ENCODE assay signal across 23 cellular contexts in genomic region chr2:120869036-120869435, GRCh38.
A peak's percentile ranks its signal among the peaks of the same experiment; 100 is the strongest.
DNase-seq lines count a peak whose midpoint lies in the region; ATAC-seq and TF ChIP-seq lines count a peak whose summit lies in the region.
"Had no signal": no experiment of that assay in that cellular context is flagged by ENCODE, and none has a peak within 500 bp of the region (broad histone marks: within the 10 kb centered on the region; RNA-seq: fewer than 3 reads in every experiment).

No MANE protein-coding gene starts in this region.

- peaks cover 14% of the 10 kb centered on the region for H3F3A ChIP-seq in smooth muscle cell (ENCODE audit: low read depth)

- no peaks in the 10 kb centered on the region for H3K9me3 Mint-ChIP-seq in endothelial cell (ENCODE audit: unreplicated experiment)

- in situ Hi-C loops in gastrocnemius medialis (cut with MboI; ENCODE audit: low sequenced_read_pairs in 4 of 4): no loop called here

- ATAC-seq in Right ventricle myocardium inferior: no peak
- ATAC-seq in lower lobe of right lung: no peak
- no peak for ATAC-seq in gastrocnemius medialis
- ATAC-seq: HepG2 had no signal

- H3K36me3 ChIP-seq in lower lobe of right lung (no peaks in the 10 kb centered on the region), smooth muscle cell (ENCODE audit: low read depth) (no peaks in the 10 kb centered on the region), gastrocnemius medialis (no peaks in the 10 kb centered on the region)

- H3K4me3 Mint-ChIP-seq in endothelial cell (ENCODE audit: unreplicated experiment): no peak overlapping the region

- no peak overlapping the region for H2AFZ ChIP-seq in smooth muscle cell (ENCODE audit: low read depth)

- no peaks in the 10 kb centered on the region for H3K36me3 Mint-ChIP-seq in endothelial cell (ENCODE audit: low read depth, unreplicated experiment)

- TF ChIP-seq CTCF in lower lobe of right lung (IDR thresholded peaks at IDR 0.05) (no peak), smooth muscle cell (IDR thresholded peaks at IDR 0.05; ENCODE audit: borderline replicate concordance, insufficient read depth, poor library complexity, severe bottlenecking) (no peak), endothelial cell (IDR thresholded peaks at IDR 0.05; ENCODE audit: unreplicated experiment) (no peak), gastrocnemius medialis (IDR thresholded peaks at IDR 0.05 in 4 of 5, conservative IDR thresholded peaks at IDR 0.05 in 1 of 5) (no peak)

- no peak overlapping the region for H3K4me2 ChIP-seq in smooth muscle cell

- no peak for TF ChIP-seq POLR2A in gastrocnemius medialis (IDR thresholded peaks at IDR 0.05)

- H3K9ac ChIP-seq in smooth muscle cell (ENCODE audit: low read depth): no peak overlapping the region

- peaks cover 48% of the 10 kb centered on the region for H4K20me1 ChIP-seq in smooth muscle cell (ENCODE audit: low read depth)

- peaks cover 18% of the 10 kb centered on the region for H3K4me1 ChIP-seq in lower lobe of right lung
- H3K4me1 ChIP-seq in smooth muscle cell (ENCODE audit: low read depth): peaks cover 28% of the 10 kb centered on the region
- H3K4me1 ChIP-seq in gastrocnemius medialis: peaks cover 4 to 16% of the 10 kb centered on the region in 2 donors

- H3K27me3 Mint-ChIP-seq in endothelial cell (ENCODE audit: unreplicated experiment): peaks cover 7% of the 10 kb centered on the region

- H3K79me2 ChIP-seq in smooth muscle cell (ENCODE audit: low read depth): peaks cover 81% of the 10 kb centered on the region

- peaks cover 21% of the 10 kb centered on the region for H3K4me1 Mint-ChIP-seq in endothelial cell (ENCODE audit: unreplicated experiment)

- peak; percentile 59 for DNase-seq in Right ventricle myocardium inferior (ENCODE audit: missing footprints)
- DNase-seq in cardiac septum (ENCODE audit: low spot score): no peak
- peak; percentile 16 for DNase-seq in lower lobe of right lung
- no peak for DNase-seq in smooth muscle cell (lab: John Stamatoyannopoulos, UW; ENCODE audit: unreplicated experiment)
- DNase-seq in NK-92 treated with Interleukin-12 subunit alpha and Interleukin-12 subunit beta, amount 100 ng/mL, for 24 hours (lab: John Stamatoyannopoulos, UW): no peak
- no peak for DNase-seq in endothelial cell (ENCODE audit: low spot score)
- DNase-seq in gastrocnemius medialis: no peak
- no peak for DNase-seq in NCI-H187 (lab: John Stamatoyannopoulos, UW)
- DNase-seq: AML-193, DMS79 treated with DMSO at 0.1 percent for 48 hours, GM23248, KG1, NCI-H1417, NCI-H187 treated with DMSO at 0.1 percent for 48 hours, NCI-H2227 treated with DMSO at 0.1 percent for 48 hours, NCI-H510A treated with DMSO at 0.1 percent for 48 hours, NCI-H774, OCI-M1, SHP77 had no signal

- H3K27me3 ChIP-seq in lower lobe of right lung (ENCODE audit: low read depth) (peaks cover 27% of the 10 kb centered on the region), smooth muscle cell (ENCODE audit: low read depth) (no peaks in the 10 kb centered on the region), gastrocnemius medialis (no peaks in the 10 kb centered on the region)

- H3K4me3 ChIP-seq in lower lobe of right lung: no peak overlapping the region
- no peak overlapping the region for H3K4me3 ChIP-seq in smooth muscle cell
- H3K4me3 ChIP-seq in gastrocnemius medialis: no peak overlapping the region
- H3K4me3 ChIP-seq: SK-N-MC had no signal

- H3K27ac ChIP-seq in lower lobe of right lung (no peak overlapping the region), smooth muscle cell (ENCODE audit: low read depth) (peak overlapping the region; percentile 87), gastrocnemius medialis (no peak overlapping the region)
- H3K27ac ChIP-seq: 22Rv1, C4-2B, SK-N-MC had no signal

- no peaks in the 10 kb centered on the region for H3K9me3 ChIP-seq in lower lobe of right lung
- H3K9me3 ChIP-seq in smooth muscle cell (replicated peaks; ENCODE audit: low read depth): no peaks in the 10 kb centered on the region
- no peaks in the 10 kb centered on the region for H3K9me3 ChIP-seq in gastrocnemius medialis

- no peak overlapping the region for H3K27ac Mint-ChIP-seq in endothelial cell (ENCODE audit: unreplicated experiment)

- intact Hi-C loops in Right ventricle myocardium inferior (cut with DNase I) (no loop called here), cardiac septum (cut with DNase I) (no loop called here), lower lobe of right lung (cut with DNase I) (no loop called here), gastrocnemius medialis (cut with DNase I; ENCODE audit: low total_unique reads) (loop anchor here (10.0 kb wide), 1 partner anchor 134 kb away; the partner anchor contains the start of gene GLI2)

Comparison
In these comparisons a context has a peak if more than half of its experiments do, and no peak if none do; other contexts are left out.
1. DNase-seq: peak in Right ventricle myocardium inferior (single experiment) and lower lobe of right lung (single experiment); none in cardiac septum (single experiment), smooth muscle cell (single experiment), NK-92 treated with Interleukin-12 subunit alpha and Interleukin-12 subunit beta, amount 100 ng/mL, for 24 hours (single experiment), endothelial cell (single experiment), gastrocnemius medialis (0 of 2) and NCI-H187 (0 of 2).